ENCODE assay signal across 8 cellular contexts in the genomic region with DNA sequence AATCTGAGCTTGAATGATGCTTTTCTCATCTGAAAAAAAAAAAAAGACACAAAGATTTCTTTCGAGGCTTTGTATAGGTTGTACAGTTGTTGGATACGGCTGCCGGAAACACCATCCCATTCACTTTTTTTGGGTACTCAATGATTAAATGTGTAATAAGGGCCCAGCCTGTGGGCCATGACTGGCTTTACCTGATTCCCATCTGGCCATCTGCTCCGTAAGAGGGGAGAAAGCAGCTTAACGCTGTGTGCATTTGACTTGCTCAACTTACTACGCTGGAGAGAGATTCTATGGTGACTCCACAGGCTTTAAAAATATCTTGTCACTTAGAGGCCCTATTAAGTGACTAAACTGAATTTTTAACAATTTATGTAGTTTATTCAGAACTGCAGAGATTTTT. TPM values are rescaled to one million over a fixed set of nuclear protein-coding genes. Genes with fewer than 3 reads are reported as not detected.
DNase-seq lines count a peak whose midpoint lies in the region; ATAC-seq and TF ChIP-seq lines count a peak whose summit lies in the region.

No MANE protein-coding gene starts in this region.

- WGBS in smooth muscle cell (ENCODE audit: low lambda C conversion rate): 80% methylated on average over 6 of the region's 6 CpGs
- WGBS in lower leg skin, 2 donors: 37 to 51% methylated on average over 6 of the region's 6 CpGs

- H3K4me1 ChIP-seq in HAP-1 (no peaks in the 10 kb centered on the region; the same call in 1 of the 2 replicates), smooth muscle cell (ENCODE audit: low read depth) (peaks cover 4% of the 10 kb centered on the region)

- H2AFZ ChIP-seq in smooth muscle cell (ENCODE audit: low read depth): peak overlapping the region; percentile 86

- no peak for ATAC-seq in HG03095 (IDR thresholded peaks at IDR 0.05; ENCODE audit: unreplicated experiment)
- ATAC-seq in HG02763 (IDR thresholded peaks at IDR 0.05; ENCODE audit: unreplicated experiment): no peak

- H4K20me1 ChIP-seq in smooth muscle cell (ENCODE audit: low read depth): no peaks in the 10 kb centered on the region

- peak overlapping the region; percentile 88 for H3K27ac ChIP-seq in WERI-Rb-1
- H3K27ac ChIP-seq in smooth muscle cell (ENCODE audit: low read depth): peak overlapping the region; percentile 69

- TF ChIP-seq CTCF in WERI-Rb-1 (IDR thresholded peaks at IDR 0.05; ENCODE audit: low read depth, low read length) (no peak), foreskin fibroblast (IDR thresholded peaks at IDR 0.05; ENCODE audit: low read depth, low read length) (no peak), smooth muscle cell (IDR thresholded peaks at IDR 0.05; ENCODE audit: borderline replicate concordance, insufficient read depth, poor library complexity, severe bottlenecking) (no peak), lower leg skin (IDR thresholded peaks at IDR 0.05) (no peak)

- H3K9ac ChIP-seq in smooth muscle cell (ENCODE audit: low read depth): peak overlapping the region; percentile 79

- intact Hi-C loops in lower leg skin (cut with DNase I; ENCODE audit: low total_unique reads): no loop called here

- DNase-seq in HAP-1 (ENCODE audit: low spot score in 2 of 2) (no peak), WERI-Rb-1 (peak; percentile 61), foreskin fibroblast (peak in 1 of 2 donors; percentile 1), smooth muscle cell (lab: John Stamatoyannopoulos, UW; ENCODE audit: unreplicated experiment) (no peak), lower leg skin (ENCODE audit: low spot score in 2 of 2) (no peak)
- no peak for DNase-seq in activated CD8-positive, alpha-beta memory T cell treated with anti-CD3 and anti-CD28 coated beads, Interleukin-2, amount 50 U/mL, for 48 hours

- in situ Hi-C loops in HAP-1 (cut with MboI; ENCODE audit: low sequenced_read_pairs): no loop called here

- TF ChIP-seq POLR2A in lower leg skin (IDR thresholded peaks at IDR 0.05): no peak

- H3K27me3 ChIP-seq in HAP-1 (ENCODE audit: low read depth) (no peaks in the 10 kb centered on the region), WERI-Rb-1 (ENCODE audit: insufficient read depth, low read depth, severe bottlenecking) (peaks cover 10% of the 10 kb centered on the region), smooth muscle cell (ENCODE audit: low read depth) (no peaks in the 10 kb centered on the region)

- H3F3A ChIP-seq in smooth muscle cell (ENCODE audit: low read depth): no peaks in the 10 kb centered on the region

- H3K4me2 ChIP-seq in smooth muscle cell: peak overlapping the region; percentile 89

- H3K4me3 ChIP-seq in HAP-1 (peak overlapping the region; percentile 77), WERI-Rb-1 (ENCODE audit: low read depth, low read length) (peak overlapping the region; percentile 52), foreskin fibroblast (ENCODE audit: low read depth in 1 of 2, low read length in 2 of 2) (peak overlapping the region; percentile 77 to 84), smooth muscle cell (peak overlapping the region; percentile 82), lower leg skin (ENCODE audit: low read depth, poor library complexity, severe bottlenecking) (no peak overlapping the region)

- no peaks in the 10 kb centered on the region for H3K79me2 ChIP-seq in smooth muscle cell (ENCODE audit: low read depth)

- H3K36me3 ChIP-seq in HAP-1 (replicated peaks) (peaks cover 6% of the 10 kb centered on the region), WERI-Rb-1 (no peaks in the 10 kb centered on the region), smooth muscle cell (ENCODE audit: low read depth) (no peaks in the 10 kb centered on the region)

- no peaks in the 10 kb centered on the region; the same call in 1 of the 2 replicates for H3K9me3 ChIP-seq in HAP-1
- peaks cover 7% of the 10 kb centered on the region for H3K9me3 ChIP-seq in WERI-Rb-1 (ENCODE audit: severe bottlenecking)
- H3K9me3 ChIP-seq in smooth muscle cell (replicated peaks; ENCODE audit: low read depth): no peaks in the 10 kb centered on the region

RNA-seq across cellular contexts. Expression of gene ZNF558, which starts 0.7 kb away (rescaled TPM):
- total RNA-seq in smooth muscle cell (19.6 and 35.1 TPM in 2 replicates), lower leg skin (10 to 100 TPM; 17.0 to 47.1 (median 29.5) TPM)
- polyA plus RNA-seq in smooth muscle cell: 14.1 and 15.5 TPM in 2 replicates

RNA-seq across cellular contexts. Expression of gene MBD3L1, which starts 0.8 kb away (rescaled TPM):
- total RNA-seq in smooth muscle cell: not detected in 2 replicates
- polyA plus RNA-seq in smooth muscle cell: not detected in 2 replicates
- total RNA-seq in lower leg skin: not detected
